In the genomic region with DNA sequence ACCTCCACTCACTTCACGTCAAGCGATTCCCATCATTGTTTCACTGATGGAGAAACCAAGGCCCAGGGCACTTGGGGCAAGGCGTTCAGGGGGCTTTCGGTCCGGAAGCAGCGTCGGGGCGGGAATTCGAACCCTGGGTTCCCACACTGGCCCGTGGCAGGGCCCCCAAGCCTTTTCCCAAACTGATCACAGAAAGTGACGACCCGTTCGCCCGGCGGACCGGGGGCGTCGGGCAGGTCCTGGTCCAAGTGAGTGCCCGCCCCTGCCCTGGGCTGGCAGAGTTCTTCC, we compare ENCODE assay signal across 8 cellular contexts. TPM values are rescaled to one million over a fixed set of nuclear protein-coding genes. Genes with fewer than 3 reads are reported as not detected.
DNase-seq lines count a peak whose midpoint lies in the region; TF ChIP-seq lines count a peak whose summit lies in the region.

No MANE protein-coding gene starts in this region.

- H4K20me1 ChIP-seq in Karpas-422 (ENCODE audit: insufficient read depth, low read depth, low read length), result 0 out of 2 replicates have a peak, but pooled peaks cover 6% of the 10 kb centered on the region
- peaks cover 4% of the 10 kb centered on the region for H4K20me1 ChIP-seq in osteoblast (ENCODE audit: insufficient read depth, low read length)

- peak overlapping the region; percentile 93 for H3K4me2 ChIP-seq in Karpas-422 (ENCODE audit: low read depth, low read length, poor library complexity, severe bottlenecking)
- peak overlapping the region; percentile 93 for H3K4me2 ChIP-seq in osteoblast (ENCODE audit: insufficient read depth, low read length)

- DNase-seq in Karpas-422, result no peak
- DNase-seq in osteoblast (ENCODE audit: insufficient read length, low spot score, missing footprints), result no peak
- DNase-seq in GOT3 (lab: John Stamatoyannopoulos, UW), result no peak
- no peak for DNase-seq in EL
- no peak for DNase-seq in NCI-H2029 treated with DMSO at 0.1 percent for 48 hours (lab: John Stamatoyannopoulos, UW)
- no peak for DNase-seq in NCI-H345 (lab: John Stamatoyannopoulos, UW)

- WGBS in ectodermal cell, 2 experiments, result 0 to 1% methylated on average over 19 of the region's 19 CpGs

- H3K79me2 ChIP-seq in Karpas-422 (ENCODE audit: low read length) (peaks cover 32% of the 10 kb centered on the region), osteoblast (ENCODE audit: insufficient read depth, low read length) (peaks cover 27% of the 10 kb centered on the region)

- H3K4me3 ChIP-seq in GM12875 (ENCODE audit: low read depth, low read length), result peak overlapping the region; percentile 81
- peak overlapping the region; percentile 88 for H3K4me3 ChIP-seq in Karpas-422 (ENCODE audit: low read length)
- H3K4me3 ChIP-seq in ectodermal cell (ENCODE audit: insufficient read depth, low read depth, low read length), result peak overlapping the region; percentile 96
- H3K4me3 ChIP-seq in osteoblast (ENCODE audit: insufficient read depth, low read length), result peak overlapping the region; percentile 90

- H3K27ac ChIP-seq in Karpas-422 (ENCODE audit: low read length) (peak overlapping the region; percentile 17; the same call in 1 of the 2 replicates), ectodermal cell (ENCODE audit: insufficient read depth, low read depth, low read length, poor library complexity, severe bottlenecking) (peak overlapping the region; percentile 74), osteoblast (ENCODE audit: low read depth, low read length) (peak overlapping the region; percentile 88)

- H3K4me1 ChIP-seq in Karpas-422 (ENCODE audit: low read length) (peaks cover 10% of the 10 kb centered on the region), ectodermal cell (ENCODE audit: control insufficient read depth, insufficient read depth, low read length) (no peaks in the 10 kb centered on the region), osteoblast (ENCODE audit: insufficient read depth, low read length) (peaks cover 9% of the 10 kb centered on the region)

- no peaks in the 10 kb centered on the region for H3K9me2 ChIP-seq in Karpas-422 (replicated peaks; ENCODE audit: insufficient read depth, low read length)

- peak overlapping the region; percentile 93 for H3K9ac ChIP-seq in Karpas-422 (ENCODE audit: low read length)

- H2AFZ ChIP-seq in Karpas-422 (ENCODE audit: low read length) (peak overlapping the region; percentile 95), osteoblast (ENCODE audit: low read length) (peak overlapping the region; percentile 99)

- H3K27me3 ChIP-seq in Karpas-422 (ENCODE audit: low read length) (no peaks in the 10 kb centered on the region), ectodermal cell (ENCODE audit: control insufficient read depth, insufficient read depth, low read length, poor library complexity, severe bottlenecking) (no peaks in the 10 kb centered on the region), osteoblast (ENCODE audit: insufficient read depth, low read length) (no peaks in the 10 kb centered on the region)

- TF ChIP-seq CTCF in GM12875 (IDR thresholded peaks at IDR 0.05; ENCODE audit: borderline replicate concordance, insufficient read depth, low read depth, low read length) (no peak), osteoblast (IDR thresholded peaks at IDR 0.05; ENCODE audit: extremely low read depth, low read depth, low read length) (no peak)

- 0 out of 2 replicates have a peak, but pooled peaks cover 7% of the 10 kb centered on the region for H3K36me3 ChIP-seq in Karpas-422 (ENCODE audit: insufficient read depth, low read length)
- peaks cover 6% of the 10 kb centered on the region for H3K36me3 ChIP-seq in ectodermal cell (ENCODE audit: control insufficient read depth, insufficient read depth, low read length)
- H3K36me3 ChIP-seq in osteoblast (ENCODE audit: insufficient read depth, low read length), result peaks cover 6% of the 10 kb centered on the region

- H3K9me3 ChIP-seq in Karpas-422 (ENCODE audit: low read length), result no peaks in the 10 kb centered on the region
- H3K9me3 ChIP-seq in ectodermal cell (ENCODE audit: control insufficient read depth, low read length), result no peaks in the 10 kb centered on the region
- no peaks in the 10 kb centered on the region for H3K9me3 ChIP-seq in osteoblast (ENCODE audit: low read depth, low read length)

RNA-seq across cellular contexts. Expression of gene MON1B, which starts 0.9 kb away (rescaled TPM):
- 10.1 and 12.7 TPM in 2 replicates for total RNA-seq in Karpas-422 (2014; rRNA removed; shearing (Covaris generic); ENCODE audit: low replicate concordance)
- polyA plus RNA-seq in ectodermal cell (2013, experiment 1 of 4), result 25.6 TPM
- 27.3 TPM for polyA plus RNA-seq in ectodermal cell (2013, experiment 2 of 4)
- polyA plus RNA-seq in ectodermal cell (2013, experiment 3 of 4), result 20.7 TPM
- 20.6 TPM for polyA plus RNA-seq in ectodermal cell (2013, experiment 4 of 4)
- total RNA-seq in osteoblast, result 18.0 and 19.5 TPM in 2 replicates

RNA-seq across cellular contexts. Expression of gene SYCE1L, which starts 9.1 kb away (rescaled TPM):
- total RNA-seq in Karpas-422 (2014; rRNA removed; shearing (Covaris generic); ENCODE audit: low replicate concordance), result 0.52 TPM in 1 of 2 replicates, not detected in the other
- 6.3 TPM for polyA plus RNA-seq in ectodermal cell (2013, experiment 1 of 4)
- polyA plus RNA-seq in ectodermal cell (2013, experiment 2 of 4), result 5.7 TPM
- 11.2 TPM for polyA plus RNA-seq in ectodermal cell (2013, experiment 3 of 4)
- 4.7 TPM for polyA plus RNA-seq in ectodermal cell (2013, experiment 4 of 4)
- not detected in 2 replicates for total RNA-seq in osteoblast

Comparison
In these comparisons a context has a peak if more than half of its experiments do, and no peak if none do; other contexts are left out.
1. H3K27ac ChIP-seq: peak in every context shown above with its lines; median percentile 88 in osteoblast; 74 in ectodermal cell; 17 in Karpas-422.